1 cellular context compared by ENCODE assay signal in the genomic region with DNA sequence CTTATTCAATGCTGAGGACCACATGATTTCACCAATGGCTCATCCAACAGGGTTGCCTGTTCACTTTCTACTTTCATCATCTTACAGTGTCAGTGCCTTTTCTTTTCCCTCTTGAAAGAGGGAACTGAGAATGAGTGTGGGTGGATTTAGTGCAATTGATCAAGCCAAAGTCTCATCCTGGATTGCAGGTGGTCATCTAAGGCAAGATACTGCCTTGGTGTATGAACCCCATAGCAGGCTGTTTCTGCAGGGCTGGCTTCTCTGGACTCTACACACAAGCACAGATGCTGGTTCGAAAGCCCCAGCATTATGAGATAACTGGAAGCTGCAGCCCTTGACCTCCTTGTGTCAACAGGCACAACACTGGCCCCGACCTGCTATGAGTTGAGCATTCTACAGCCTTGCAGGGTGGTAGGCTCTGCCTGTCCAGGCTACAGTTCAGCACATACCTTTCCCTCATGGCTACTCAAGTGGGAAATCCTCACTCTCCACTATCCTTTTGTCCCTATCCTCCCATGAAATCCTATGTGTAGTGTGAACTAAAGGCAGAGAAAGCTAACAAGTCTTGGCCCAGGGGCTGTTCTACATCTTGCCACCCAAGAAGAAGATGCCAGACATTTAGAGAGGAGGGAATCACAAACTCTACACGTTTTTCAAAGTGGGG.
TF ChIP-seq lines count a peak whose summit lies in the region.

No MANE protein-coding gene starts in this region.

TF ChIP-seq in HepG2, 621 proteins besides CTCF, POLR2A, EP300 and RAD21 (continued from another document and continues in another):
- TF ChIP-seq, protein P1, sequence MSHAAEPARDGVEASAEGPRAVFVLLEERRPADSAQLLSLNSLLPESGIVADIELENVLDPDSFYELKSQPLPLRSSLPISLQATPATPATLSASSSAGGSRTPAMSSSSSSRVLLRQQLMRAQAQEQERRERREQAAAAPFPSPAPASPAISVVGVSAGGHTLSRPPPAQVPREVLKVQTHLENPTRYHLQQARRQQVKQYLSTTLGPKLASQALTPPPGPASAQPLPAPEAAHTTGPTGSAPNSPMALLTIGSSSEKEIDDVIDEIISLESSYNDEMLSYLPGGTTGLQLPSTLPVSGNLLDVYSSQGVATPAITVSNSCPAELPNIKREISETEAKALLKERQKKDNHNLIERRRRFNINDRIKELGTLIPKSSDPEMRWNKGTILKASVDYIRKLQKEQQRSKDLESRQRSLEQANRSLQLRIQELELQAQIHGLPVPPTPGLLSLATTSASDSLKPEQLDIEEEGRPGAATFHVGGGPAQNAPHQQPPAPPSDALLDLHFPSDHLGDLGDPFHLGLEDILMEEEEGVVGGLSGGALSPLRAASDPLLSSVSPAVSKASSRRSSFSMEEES (CRISPR knock-in tag; IDR thresholded peaks at IDR 0.05): no peak
- TF ChIP-seq ZNF224 (CRISPR knock-in tag; IDR thresholded peaks at IDR 0.05) (no peak), HNRNPL (IDR thresholded peaks at IDR 0.05; ENCODE audit: low read depth, low read length) (no peak), ZBTB20 (CRISPR knock-in tag; IDR thresholded peaks at IDR 0.05; ENCODE audit: borderline replicate concordance, low read depth) (no peak), ZNF430 (CRISPR knock-in tag; IDR thresholded peaks at IDR 0.05) (no peak), KIAA2018 (CRISPR knock-in tag; IDR thresholded peaks at IDR 0.05; ENCODE audit: borderline replicate concordance) (no peak), ZFP90 (CRISPR knock-in tag; IDR thresholded peaks at IDR 0.05; ENCODE audit: borderline replicate concordance) (no peak), ZNF660 (CRISPR knock-in tag; IDR thresholded peaks at IDR 0.05; ENCODE audit: borderline replicate concordance, low read depth) (no peak), ZFP36 (IDR thresholded peaks at IDR 0.05; ENCODE audit: borderline replicate concordance, low read depth, low read length, partially characterized antibody) (no peak), ZBTB7B (CRISPR knock-in tag; IDR thresholded peaks at IDR 0.05) (no peak), ZNF143 (CRISPR knock-in tag; IDR thresholded peaks at IDR 0.05) (no peak), SP2 (CRISPR knock-in tag; IDR thresholded peaks at IDR 0.05) (no peak), SAP130 (CRISPR knock-in tag; IDR thresholded peaks at IDR 0.05; ENCODE audit: low read depth) (peak; percentile 38; the same call in 1 of the 2 replicates), ETV6 (CRISPR knock-in tag; conservative IDR thresholded peaks at IDR 0.05) (no peak), HDAC2 (CRISPR knock-in tag; IDR thresholded peaks at IDR 0.05) (peak; percentile 28; the same call in 1 of the 2 replicates), ZNF639 (CRISPR knock-in tag; conservative IDR thresholded peaks at IDR 0.05) (no peak), ZNF557 (CRISPR knock-in tag; IDR thresholded peaks at IDR 0.05) (no peak), RCOR2 (CRISPR knock-in tag; IDR thresholded peaks at IDR 0.05) (no peak), MBD4 (IDR thresholded peaks at IDR 0.05; ENCODE audit: borderline replicate concordance, low read length) (no peak), RNF2 (conservative IDR thresholded peaks at IDR 0.05; ENCODE audit: low read depth) (no peak), GPN1 (CRISPR knock-in tag; IDR thresholded peaks at IDR 0.05; ENCODE audit: borderline replicate concordance) (no peak), ZC3H13 (CRISPR knock-in tag; IDR thresholded peaks at IDR 0.05) (no peak), ZNF850 (CRISPR knock-in tag; conservative IDR thresholded peaks at IDR 0.05) (no peak), ELF4 (CRISPR knock-in tag; IDR thresholded peaks at IDR 0.05; ENCODE audit: borderline replicate concordance) (no peak), STAG1 (CRISPR knock-in tag; IDR thresholded peaks at IDR 0.05) (peak; percentile 13; the same call in 1 of the 2 replicates), STAT5B (CRISPR knock-in tag; IDR thresholded peaks at IDR 0.05) (no peak)
- TF ChIP-seq, protein P2, sequence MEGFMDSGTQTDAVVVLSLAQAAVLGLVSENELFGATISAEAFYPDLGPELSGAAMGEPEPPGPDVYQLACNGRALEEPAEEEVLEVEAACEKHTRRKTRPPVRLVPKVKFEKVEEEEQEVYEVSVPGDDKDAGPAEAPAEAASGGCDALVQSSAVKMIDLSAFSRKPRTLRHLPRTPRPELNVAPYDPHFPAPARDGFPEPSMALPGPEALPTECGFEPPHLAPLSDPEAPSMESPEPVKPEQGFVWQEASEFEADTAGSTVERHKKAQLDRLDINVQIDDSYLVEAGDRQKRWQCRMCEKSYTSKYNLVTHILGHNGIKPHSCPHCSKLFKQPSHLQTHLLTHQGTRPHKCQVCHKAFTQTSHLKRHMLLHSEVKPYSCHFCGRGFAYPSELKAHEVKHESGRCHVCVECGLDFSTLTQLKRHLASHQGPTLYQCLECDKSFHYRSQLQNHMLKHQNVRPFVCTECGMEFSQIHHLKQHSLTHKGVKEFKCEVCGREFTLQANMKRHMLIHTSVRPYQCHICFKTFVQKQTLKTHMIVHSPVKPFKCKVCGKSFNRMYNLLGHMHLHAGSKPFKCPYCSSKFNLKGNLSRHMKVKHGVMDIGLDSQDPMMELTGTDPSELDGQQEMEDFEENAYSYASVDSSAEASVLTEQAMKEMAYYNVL (CRISPR knock-in tag; IDR thresholded peaks at IDR 0.05; ENCODE audit: borderline replicate concordance): no peak
- TF ChIP-seq, protein P3, sequence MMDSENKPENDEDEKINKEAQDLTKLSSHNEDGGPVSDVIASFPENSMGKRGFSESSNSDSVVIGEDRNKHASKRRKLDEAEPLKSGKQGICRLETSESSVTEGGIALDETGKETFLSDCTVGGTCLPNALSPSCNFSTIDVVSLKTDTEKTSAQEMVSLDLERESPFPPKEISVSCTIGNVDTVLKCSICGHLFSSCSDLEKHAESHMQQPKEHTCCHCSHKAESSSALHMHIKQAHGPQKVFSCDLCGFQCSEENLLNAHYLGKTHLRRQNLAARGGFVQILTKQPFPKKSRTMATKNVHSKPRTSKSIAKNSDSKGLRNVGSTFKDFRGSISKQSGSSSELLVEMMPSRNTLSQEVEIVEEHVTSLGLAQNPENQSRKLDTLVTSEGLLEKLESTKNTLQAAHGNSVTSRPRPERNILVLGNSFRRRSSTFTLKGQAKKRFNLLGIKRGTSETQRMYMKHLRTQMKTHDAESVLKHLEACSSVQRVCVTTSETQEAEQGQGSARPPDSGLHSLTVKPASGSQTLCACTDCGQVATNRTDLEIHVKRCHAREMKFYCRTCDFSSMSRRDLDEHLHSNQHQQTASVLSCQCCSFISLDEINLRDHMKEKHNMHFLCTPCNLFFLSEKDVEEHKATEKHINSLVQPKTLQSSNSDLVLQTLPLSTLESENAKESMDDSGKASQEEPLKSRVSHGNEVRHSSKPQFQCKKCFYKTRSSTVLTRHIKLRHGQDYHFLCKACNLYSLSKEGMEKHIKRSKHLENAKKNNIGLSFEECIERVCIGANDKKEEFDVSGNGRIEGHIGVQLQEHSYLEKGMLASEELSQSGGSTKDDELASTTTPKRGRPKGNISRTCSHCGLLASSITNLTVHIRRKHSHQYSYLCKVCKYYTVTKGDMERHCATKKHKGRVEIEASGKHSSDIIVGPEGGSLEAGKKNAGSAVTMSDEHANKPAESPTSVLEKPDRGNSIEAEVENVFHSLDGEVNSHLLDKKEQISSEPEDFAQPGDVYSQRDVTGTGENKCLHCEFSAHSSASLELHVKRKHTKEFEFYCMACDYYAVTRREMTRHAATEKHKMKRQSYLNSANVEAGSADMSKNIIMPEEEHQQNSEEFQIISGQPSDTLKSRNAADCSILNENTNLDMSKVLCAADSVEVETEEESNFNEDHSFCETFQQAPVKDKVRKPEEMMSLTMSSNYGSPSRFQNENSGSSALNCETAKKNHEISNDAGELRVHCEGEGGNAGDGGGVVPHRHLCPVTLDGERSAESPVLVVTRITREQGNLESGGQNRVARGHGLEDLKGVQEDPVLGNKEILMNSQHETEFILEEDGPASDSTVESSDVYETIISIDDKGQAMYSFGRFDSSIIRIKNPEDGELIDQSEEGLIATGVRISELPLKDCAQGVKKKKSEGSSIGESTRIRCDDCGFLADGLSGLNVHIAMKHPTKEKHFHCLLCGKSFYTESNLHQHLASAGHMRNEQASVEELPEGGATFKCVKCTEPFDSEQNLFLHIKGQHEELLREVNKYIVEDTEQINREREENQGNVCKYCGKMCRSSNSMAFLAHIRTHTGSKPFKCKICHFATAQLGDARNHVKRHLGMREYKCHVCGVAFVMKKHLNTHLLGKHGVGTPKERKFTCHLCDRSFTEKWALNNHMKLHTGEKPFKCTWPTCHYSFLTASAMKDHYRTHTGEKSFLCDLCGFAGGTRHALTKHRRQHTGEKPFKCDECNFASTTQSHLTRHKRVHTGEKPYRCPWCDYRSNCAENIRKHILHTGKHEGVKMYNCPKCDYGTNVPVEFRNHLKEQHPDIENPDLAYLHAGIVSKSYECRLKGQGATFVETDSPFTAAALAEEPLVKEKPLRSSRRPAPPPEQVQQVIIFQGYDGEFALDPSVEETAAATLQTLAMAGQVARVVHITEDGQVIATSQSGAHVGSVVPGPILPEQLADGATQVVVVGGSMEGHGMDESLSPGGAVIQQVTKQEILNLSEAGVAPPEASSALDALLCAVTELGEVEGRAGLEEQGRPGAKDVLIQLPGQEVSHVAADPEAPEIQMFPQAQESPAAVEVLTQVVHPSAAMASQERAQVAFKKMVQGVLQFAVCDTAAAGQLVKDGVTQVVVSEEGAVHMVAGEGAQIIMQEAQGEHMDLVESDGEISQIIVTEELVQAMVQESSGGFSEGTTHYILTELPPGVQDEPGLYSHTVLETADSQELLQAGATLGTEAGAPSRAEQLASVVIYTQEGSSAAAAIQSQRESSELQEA (CRISPR knock-in tag; IDR thresholded peaks at IDR 0.05; ENCODE audit: not compliant biosample characterization): no peak
- TF ChIP-seq, protein P4, sequence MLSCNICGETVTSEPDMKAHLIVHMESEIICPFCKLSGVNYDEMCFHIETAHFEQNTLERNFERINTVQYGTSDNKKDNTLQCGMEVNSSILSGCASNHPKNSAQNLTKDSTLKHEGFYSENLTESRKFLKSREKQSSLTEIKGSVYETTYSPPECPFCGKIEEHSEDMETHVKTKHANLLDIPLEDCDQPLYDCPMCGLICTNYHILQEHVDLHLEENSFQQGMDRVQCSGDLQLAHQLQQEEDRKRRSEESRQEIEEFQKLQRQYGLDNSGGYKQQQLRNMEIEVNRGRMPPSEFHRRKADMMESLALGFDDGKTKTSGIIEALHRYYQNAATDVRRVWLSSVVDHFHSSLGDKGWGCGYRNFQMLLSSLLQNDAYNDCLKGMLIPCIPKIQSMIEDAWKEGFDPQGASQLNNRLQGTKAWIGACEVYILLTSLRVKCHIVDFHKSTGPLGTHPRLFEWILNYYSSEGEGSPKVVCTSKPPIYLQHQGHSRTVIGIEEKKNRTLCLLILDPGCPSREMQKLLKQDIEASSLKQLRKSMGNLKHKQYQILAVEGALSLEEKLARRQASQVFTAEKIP (CRISPR knock-in tag; IDR thresholded peaks at IDR 0.05; ENCODE audit: borderline replicate concordance): no peak
- TF ChIP-seq, protein P5, sequence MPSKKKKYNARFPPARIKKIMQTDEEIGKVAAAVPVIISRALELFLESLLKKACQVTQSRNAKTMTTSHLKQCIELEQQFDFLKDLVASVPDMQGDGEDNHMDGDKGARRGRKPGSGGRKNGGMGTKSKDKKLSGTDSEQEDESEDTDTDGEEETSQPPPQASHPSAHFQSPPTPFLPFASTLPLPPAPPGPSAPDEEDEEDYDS (CRISPR knock-in tag; IDR thresholded peaks at IDR 0.05): no peak
